ENCODE assay signal across 1 cellular context in genomic region chr4:76235915-76236314, GRCh38.
A peak's percentile ranks its signal among the peaks of the same experiment; 100 is the strongest.
TF ChIP-seq lines count a peak whose summit lies in the region.

No MANE protein-coding gene starts in this region.

TF ChIP-seq in H1, 55 proteins besides CTCF, POLR2A, EP300 and RAD21:
- TF ChIP-seq USF2 (IDR thresholded peaks at IDR 0.05; ENCODE audit: low read length) (no peak), ASH2L (IDR thresholded peaks at IDR 0.05; ENCODE audit: low read length) (peak; percentile 25), SP1 (IDR thresholded peaks at IDR 0.05; ENCODE audit: low read depth, low read length) (peak; percentile 60; the same call in 1 of the 2 replicates), SIN3A (conservative IDR thresholded peaks at IDR 0.05 in 1 of 2, IDR thresholded peaks at IDR 0.05 in 1 of 2; ENCODE audit: low read depth in 1 of 2, low read length in 2 of 2) (no peak)
- TF ChIP-seq, protein P1, sequence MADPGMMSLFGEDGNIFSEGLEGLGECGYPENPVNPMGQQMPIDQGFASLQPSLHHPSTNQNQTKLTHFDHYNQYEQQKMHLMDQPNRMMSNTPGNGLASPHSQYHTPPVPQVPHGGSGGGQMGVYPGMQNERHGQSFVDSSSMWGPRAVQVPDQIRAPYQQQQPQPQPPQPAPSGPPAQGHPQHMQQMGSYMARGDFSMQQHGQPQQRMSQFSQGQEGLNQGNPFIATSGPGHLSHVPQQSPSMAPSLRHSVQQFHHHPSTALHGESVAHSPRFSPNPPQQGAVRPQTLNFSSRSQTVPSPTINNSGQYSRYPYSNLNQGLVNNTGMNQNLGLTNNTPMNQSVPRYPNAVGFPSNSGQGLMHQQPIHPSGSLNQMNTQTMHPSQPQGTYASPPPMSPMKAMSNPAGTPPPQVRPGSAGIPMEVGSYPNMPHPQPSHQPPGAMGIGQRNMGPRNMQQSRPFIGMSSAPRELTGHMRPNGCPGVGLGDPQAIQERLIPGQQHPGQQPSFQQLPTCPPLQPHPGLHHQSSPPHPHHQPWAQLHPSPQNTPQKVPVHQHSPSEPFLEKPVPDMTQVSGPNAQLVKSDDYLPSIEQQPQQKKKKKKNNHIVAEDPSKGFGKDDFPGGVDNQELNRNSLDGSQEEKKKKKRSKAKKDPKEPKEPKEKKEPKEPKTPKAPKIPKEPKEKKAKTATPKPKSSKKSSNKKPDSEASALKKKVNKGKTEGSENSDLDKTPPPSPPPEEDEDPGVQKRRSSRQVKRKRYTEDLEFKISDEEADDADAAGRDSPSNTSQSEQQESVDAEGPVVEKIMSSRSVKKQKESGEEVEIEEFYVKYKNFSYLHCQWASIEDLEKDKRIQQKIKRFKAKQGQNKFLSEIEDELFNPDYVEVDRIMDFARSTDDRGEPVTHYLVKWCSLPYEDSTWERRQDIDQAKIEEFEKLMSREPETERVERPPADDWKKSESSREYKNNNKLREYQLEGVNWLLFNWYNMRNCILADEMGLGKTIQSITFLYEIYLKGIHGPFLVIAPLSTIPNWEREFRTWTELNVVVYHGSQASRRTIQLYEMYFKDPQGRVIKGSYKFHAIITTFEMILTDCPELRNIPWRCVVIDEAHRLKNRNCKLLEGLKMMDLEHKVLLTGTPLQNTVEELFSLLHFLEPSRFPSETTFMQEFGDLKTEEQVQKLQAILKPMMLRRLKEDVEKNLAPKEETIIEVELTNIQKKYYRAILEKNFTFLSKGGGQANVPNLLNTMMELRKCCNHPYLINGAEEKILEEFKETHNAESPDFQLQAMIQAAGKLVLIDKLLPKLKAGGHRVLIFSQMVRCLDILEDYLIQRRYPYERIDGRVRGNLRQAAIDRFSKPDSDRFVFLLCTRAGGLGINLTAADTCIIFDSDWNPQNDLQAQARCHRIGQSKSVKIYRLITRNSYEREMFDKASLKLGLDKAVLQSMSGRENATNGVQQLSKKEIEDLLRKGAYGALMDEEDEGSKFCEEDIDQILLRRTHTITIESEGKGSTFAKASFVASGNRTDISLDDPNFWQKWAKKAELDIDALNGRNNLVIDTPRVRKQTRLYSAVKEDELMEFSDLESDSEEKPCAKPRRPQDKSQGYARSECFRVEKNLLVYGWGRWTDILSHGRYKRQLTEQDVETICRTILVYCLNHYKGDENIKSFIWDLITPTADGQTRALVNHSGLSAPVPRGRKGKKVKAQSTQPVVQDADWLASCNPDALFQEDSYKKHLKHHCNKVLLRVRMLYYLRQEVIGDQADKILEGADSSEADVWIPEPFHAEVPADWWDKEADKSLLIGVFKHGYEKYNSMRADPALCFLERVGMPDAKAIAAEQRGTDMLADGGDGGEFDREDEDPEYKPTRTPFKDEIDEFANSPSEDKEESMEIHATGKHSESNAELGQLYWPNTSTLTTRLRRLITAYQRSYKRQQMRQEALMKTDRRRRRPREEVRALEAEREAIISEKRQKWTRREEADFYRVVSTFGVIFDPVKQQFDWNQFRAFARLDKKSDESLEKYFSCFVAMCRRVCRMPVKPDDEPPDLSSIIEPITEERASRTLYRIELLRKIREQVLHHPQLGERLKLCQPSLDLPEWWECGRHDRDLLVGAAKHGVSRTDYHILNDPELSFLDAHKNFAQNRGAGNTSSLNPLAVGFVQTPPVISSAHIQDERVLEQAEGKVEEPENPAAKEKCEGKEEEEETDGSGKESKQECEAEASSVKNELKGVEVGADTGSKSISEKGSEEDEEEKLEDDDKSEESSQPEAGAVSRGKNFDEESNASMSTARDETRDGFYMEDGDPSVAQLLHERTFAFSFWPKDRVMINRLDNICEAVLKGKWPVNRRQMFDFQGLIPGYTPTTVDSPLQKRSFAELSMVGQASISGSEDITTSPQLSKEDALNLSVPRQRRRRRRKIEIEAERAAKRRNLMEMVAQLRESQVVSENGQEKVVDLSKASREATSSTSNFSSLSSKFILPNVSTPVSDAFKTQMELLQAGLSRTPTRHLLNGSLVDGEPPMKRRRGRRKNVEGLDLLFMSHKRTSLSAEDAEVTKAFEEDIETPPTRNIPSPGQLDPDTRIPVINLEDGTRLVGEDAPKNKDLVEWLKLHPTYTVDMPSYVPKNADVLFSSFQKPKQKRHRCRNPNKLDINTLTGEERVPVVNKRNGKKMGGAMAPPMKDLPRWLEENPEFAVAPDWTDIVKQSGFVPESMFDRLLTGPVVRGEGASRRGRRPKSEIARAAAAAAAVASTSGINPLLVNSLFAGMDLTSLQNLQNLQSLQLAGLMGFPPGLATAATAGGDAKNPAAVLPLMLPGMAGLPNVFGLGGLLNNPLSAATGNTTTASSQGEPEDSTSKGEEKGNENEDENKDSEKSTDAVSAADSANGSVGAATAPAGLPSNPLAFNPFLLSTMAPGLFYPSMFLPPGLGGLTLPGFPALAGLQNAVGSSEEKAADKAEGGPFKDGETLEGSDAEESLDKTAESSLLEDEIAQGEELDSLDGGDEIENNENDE (IDR thresholded peaks at IDR 0.05; ENCODE audit: insufficient replicate concordance, low read length): peak; percentile 63
